10 cellular contexts compared by ENCODE assay signal in the genomic region with DNA sequence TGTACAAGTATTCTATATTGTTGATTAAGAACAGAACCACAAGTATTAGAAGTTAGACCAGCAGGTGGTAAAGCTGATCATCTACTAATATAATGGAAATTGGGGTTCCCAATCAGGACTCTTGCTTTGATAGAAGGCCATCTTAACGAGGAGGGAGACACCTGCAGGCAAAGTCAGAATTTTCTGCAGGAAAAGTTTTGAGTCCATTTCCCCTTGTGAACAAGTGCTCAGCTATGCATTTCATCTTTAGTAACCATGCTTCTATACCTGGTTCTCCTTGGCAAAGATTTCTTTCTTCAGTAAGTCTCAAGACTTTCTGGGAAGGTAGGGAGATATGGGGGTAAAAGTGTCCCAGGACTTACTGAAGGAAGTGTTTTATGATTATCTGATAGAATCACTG. TPM values are rescaled to one million over a fixed set of nuclear protein-coding genes. Genes with fewer than 3 reads are reported as not detected.
DNase-seq lines count a peak whose midpoint lies in the region; ATAC-seq and TF ChIP-seq lines count a peak whose summit lies in the region.
"Had no signal": no experiment of that assay in that cellular context is flagged by ENCODE, and none has a peak within 500 bp of the region (broad histone marks: within the 10 kb centered on the region; RNA-seq: fewer than 3 reads in every experiment).

No MANE protein-coding gene starts in this region.

- peaks cover 18% of the 10 kb centered on the region for H3K27me3 Mint-ChIP-seq in activated CD8-positive, alpha-beta memory T cell treated with anti-CD3 and anti-CD28 coated beads, Interleukin-2, amount 10 ng/mL, durations not matched to agents 7 days and 5 days
- H3K27me3 Mint-ChIP-seq in natural killer cell treated with Interleukin-12 subunit alpha and Interleukin-12 subunit beta and Interleukin-15 and Interleukin-18, amount 100 ng/mL, for 72 hours: peaks cover 9 to 13% of the 10 kb centered on the region in 2 donors

- no peak overlapping the region for H3K4me3 ChIP-seq in foreskin fibroblast (ENCODE audit: low read depth in 1 of 2, low read length in 2 of 2)

- peaks cover 21% of the 10 kb centered on the region for H3K4me1 Mint-ChIP-seq in activated CD8-positive, alpha-beta memory T cell treated with anti-CD3 and anti-CD28 coated beads, Interleukin-2, amount 10 ng/mL, durations not matched to agents 7 days and 5 days
- H3K4me1 Mint-ChIP-seq in natural killer cell treated with Interleukin-12 subunit alpha and Interleukin-12 subunit beta and Interleukin-15 and Interleukin-18, amount 100 ng/mL, for 72 hours (ENCODE audit: low read depth in 2 of 2): peaks cover 17 to 22% of the 10 kb centered on the region in 2 donors

- no peak overlapping the region for H3K4me3 Mint-ChIP-seq in activated CD8-positive, alpha-beta memory T cell treated with anti-CD3 and anti-CD28 coated beads, Interleukin-2, amount 10 ng/mL, durations not matched to agents 7 days and 5 days
- no peak overlapping the region for H3K4me3 Mint-ChIP-seq in natural killer cell treated with Interleukin-12 subunit alpha and Interleukin-12 subunit beta and Interleukin-15 and Interleukin-18, amount 100 ng/mL, for 72 hours
- H3K4me3 Mint-ChIP-seq: stimulated activated effector memory CD8-positive, alpha-beta T cell treated with anti-CD3 and anti-CD28 coated beads, Interleukin-12 subunit alpha, Interleukin-12 subunit beta, amount 100 ng/mL, for 72 hours had no signal

- TF ChIP-seq CTCF in GM12874 (IDR thresholded peaks at IDR 0.05; ENCODE audit: insufficient read depth, low read depth, low read length): peak; percentile 28
- TF ChIP-seq CTCF in foreskin fibroblast (IDR thresholded peaks at IDR 0.05; ENCODE audit: low read depth, low read length): peak; percentile 30

- no peak overlapping the region for H3K27ac Mint-ChIP-seq in activated CD8-positive, alpha-beta memory T cell treated with anti-CD3 and anti-CD28 coated beads, Interleukin-2, amount 10 ng/mL, durations not matched to agents 7 days and 5 days
- H3K27ac Mint-ChIP-seq in natural killer cell treated with Interleukin-12 subunit alpha and Interleukin-12 subunit beta and Interleukin-15 and Interleukin-18, amount 100 ng/mL, for 72 hours: no peak overlapping the region
- H3K27ac Mint-ChIP-seq: stimulated activated effector memory CD8-positive, alpha-beta T cell treated with anti-CD3 and anti-CD28 coated beads, Interleukin-12 subunit alpha, Interleukin-12 subunit beta, amount 100 ng/mL, for 72 hours had no signal

- CTCF ChIA-PET in activated CD8-positive, alpha-beta memory T cell treated with anti-CD3 and anti-CD28 coated beads, Interleukin-2, amount 10 ng/mL, durations not matched to agents 7 days and 5 days (lab: Charles Lee): interaction anchor here (0.8 to 3.9 kb wide), 10 partner anchors 8 to 449 kb away, joined by 3 to 27 read pairs (median 4); no protein-coding TSS in a partner anchor

- H3K36me3 Mint-ChIP-seq in activated CD8-positive, alpha-beta memory T cell treated with anti-CD3 and anti-CD28 coated beads, Interleukin-2, amount 10 ng/mL, durations not matched to agents 7 days and 5 days: no peaks in the 10 kb centered on the region
- H3K36me3 Mint-ChIP-seq in natural killer cell treated with Interleukin-12 subunit alpha and Interleukin-12 subunit beta and Interleukin-15 and Interleukin-18, amount 100 ng/mL, for 72 hours: no peaks in the 10 kb centered on the region

- H3K9me3 Mint-ChIP-seq in activated CD8-positive, alpha-beta memory T cell treated with anti-CD3 and anti-CD28 coated beads, Interleukin-2, amount 10 ng/mL, durations not matched to agents 7 days and 5 days (ENCODE audit: low read depth): no peaks in the 10 kb centered on the region
- no peaks in the 10 kb centered on the region for H3K9me3 Mint-ChIP-seq in natural killer cell treated with Interleukin-12 subunit alpha and Interleukin-12 subunit beta and Interleukin-15 and Interleukin-18, amount 100 ng/mL, for 72 hours
- H3K9me3 Mint-ChIP-seq: stimulated activated effector memory CD8-positive, alpha-beta T cell treated with anti-CD3 and anti-CD28 coated beads, Interleukin-12 subunit alpha, Interleukin-12 subunit beta, amount 100 ng/mL, for 72 hours had no signal

- ATAC-seq in activated CD8-positive, alpha-beta memory T cell treated with anti-CD3 and anti-CD28 coated beads, Interleukin-2, amount 10 ng/mL, durations not matched to agents 7 days and 5 days: no peak
- no peak for ATAC-seq in natural killer cell treated with Interleukin-12 subunit alpha and Interleukin-12 subunit beta and Interleukin-15 and Interleukin-18, amount 100 ng/mL, for 72 hours
- ATAC-seq: stimulated activated effector memory CD8-positive, alpha-beta T cell treated with anti-CD3 and anti-CD28 coated beads, Interleukin-12 subunit alpha, Interleukin-12 subunit beta, amount 100 ng/mL, for 72 hours had no signal

- DNase-seq in AG20443 (ENCODE audit: low spot score) (peak; percentile 27), RKO (ENCODE audit: low spot score) (peak; percentile 43), foreskin fibroblast (peak; percentile 8 to 42), NCI-H2029 (lab: John Stamatoyannopoulos, UW) (no peak)
- DNase-seq in effector CD4-positive, alpha-beta T cell: no peak
- no peak for DNase-seq in activated CD8-positive, alpha-beta memory T cell treated with anti-CD3 and anti-CD28 coated beads, Interleukin-2, amount 10 ng/mL, durations not matched to agents 7 days and 5 days
- no peak for DNase-seq in natural killer cell treated with Interleukin-12 subunit alpha and Interleukin-12 subunit beta and Interleukin-15 and Interleukin-18, amount 100 ng/mL, for 72 hours (ENCODE audit: low spot score)
- DNase-seq: NCI-H446 treated with DMSO at 0.1 percent for 48 hours had no signal

RNA-seq across cellular contexts. Expression of gene USPL1, which starts 36.1 kb away (rescaled TPM):
- total RNA-seq in activated CD8-positive, alpha-beta memory T cell treated with anti-CD3 and anti-CD28 coated beads, Interleukin-2, amount 10 ng/mL, durations not matched to agents 7 days and 5 days: 10 to 100 TPM; 19.9 to 23.4 TPM
- total RNA-seq in natural killer cell treated with Interleukin-12 subunit alpha and Interleukin-12 subunit beta and Interleukin-15 and Interleukin-18, amount 100 ng/mL, for 72 hours: 10 to 100 TPM; 18.6 to 25.6 TPM

Comparison
In these comparisons a context has a peak if more than half of its experiments do, and no peak if none do; other contexts are left out.
1. DNase-seq: peak in AG20443 (single experiment), RKO (single experiment) and foreskin fibroblast (2 of 2); none in effector CD4-positive, alpha-beta T cell (single experiment), activated CD8-positive, alpha-beta memory T cell treated with anti-CD3 and anti-CD28 coated beads, Interleukin-2, amount 10 ng/mL, durations not matched to agents 7 days and 5 days (single experiment), natural killer cell treated with Interleukin-12 subunit alpha and Interleukin-12 subunit beta and Interleukin-15 and Interleukin-18, amount 100 ng/mL, for 72 hours (single experiment) and NCI-H2029 (single experiment).